2 cellular contexts compared by ENCODE assay signal in genomic region chr2:206217743-206218520, GRCh38.
TF ChIP-seq lines count a peak whose summit lies in the region.

No MANE protein-coding gene starts in this region.

TF ChIP-seq in SK-N-SH, 30 proteins besides CTCF, POLR2A, EP300 and RAD21 (continued from another document):
- no peak for TF ChIP-seq USF2 (IDR thresholded peaks at IDR 0.05; ENCODE audit: borderline replicate concordance, low read depth, low read length)
- TF ChIP-seq FOXJ3 (CRISPR knock-in tag; IDR thresholded peaks at IDR 0.05), result peak; percentile 32; the same call in 1 of the 2 replicates

TF ChIP-seq in SK-N-SH treated with all-trans-retinoic acid at 6 μM for 48 hours, 23 proteins besides CTCF, POLR2A, EP300 and RAD21 (continued from another document):
- no peak for TF ChIP-seq CREB5 (CRISPR knock-in tag; IDR thresholded peaks at IDR 0.05; ENCODE audit: low read depth)
- TF ChIP-seq, protein P1, sequence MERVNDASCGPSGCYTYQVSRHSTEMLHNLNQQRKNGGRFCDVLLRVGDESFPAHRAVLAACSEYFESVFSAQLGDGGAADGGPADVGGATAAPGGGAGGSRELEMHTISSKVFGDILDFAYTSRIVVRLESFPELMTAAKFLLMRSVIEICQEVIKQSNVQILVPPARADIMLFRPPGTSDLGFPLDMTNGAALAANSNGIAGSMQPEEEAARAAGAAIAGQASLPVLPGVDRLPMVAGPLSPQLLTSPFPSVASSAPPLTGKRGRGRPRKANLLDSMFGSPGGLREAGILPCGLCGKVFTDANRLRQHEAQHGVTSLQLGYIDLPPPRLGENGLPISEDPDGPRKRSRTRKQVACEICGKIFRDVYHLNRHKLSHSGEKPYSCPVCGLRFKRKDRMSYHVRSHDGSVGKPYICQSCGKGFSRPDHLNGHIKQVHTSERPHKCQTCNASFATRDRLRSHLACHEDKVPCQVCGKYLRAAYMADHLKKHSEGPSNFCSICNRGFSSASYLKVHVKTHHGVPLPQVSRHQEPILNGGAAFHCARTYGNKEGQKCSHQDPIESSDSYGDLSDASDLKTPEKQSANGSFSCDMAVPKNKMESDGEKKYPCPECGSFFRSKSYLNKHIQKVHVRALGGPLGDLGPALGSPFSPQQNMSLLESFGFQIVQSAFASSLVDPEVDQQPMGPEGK (CRISPR knock-in tag; IDR thresholded peaks at IDR 0.05; ENCODE audit: borderline replicate concordance), result no peak
